9 cellular contexts compared by ENCODE assay signal in genomic region chr2:30448308-30448707, GRCh38. TPM values are rescaled to one million over a fixed set of nuclear protein-coding genes. Genes with fewer than 3 reads are reported as not detected.
DNase-seq lines count a peak whose midpoint lies in the region; ATAC-seq and TF ChIP-seq lines count a peak whose summit lies in the region.
"Had no signal": no experiment of that assay in that cellular context is flagged by ENCODE, and none has a peak within 500 bp of the region (broad histone marks: within the 10 kb centered on the region; RNA-seq: fewer than 3 reads in every experiment).

No MANE protein-coding gene starts in this region.

- no peaks in the 10 kb centered on the region for H3K9me3 Mint-ChIP-seq in CD4-positive, alpha-beta memory T cell
- no peaks in the 10 kb centered on the region for H3K9me3 Mint-ChIP-seq in nephron

- H3K9me3 ChIP-seq in CD4-positive, alpha-beta memory T cell (ENCODE audit: control insufficient read depth in 1 of 2, low read length in 2 of 2) = no peaks in the 10 kb centered on the region

- peak overlapping the region; percentile 95 to 99 (median 96) for H3K4me3 Mint-ChIP-seq in CD4-positive, alpha-beta memory T cell
- H3K4me3 Mint-ChIP-seq in nephron = peak overlapping the region; percentile 95 to 97 (median 95)

- H3K27me3 Mint-ChIP-seq in CD4-positive, alpha-beta memory T cell = peaks cover 0 to 1% of the 10 kb centered on the region in 2 donors
- no peaks in the 10 kb centered on the region for H3K27me3 Mint-ChIP-seq in nephron (ENCODE audit: low read depth)

- H3K27me3 ChIP-seq in CD4-positive, alpha-beta memory T cell (ENCODE audit: insufficient read depth, low read length) = no peaks in the 10 kb centered on the region

- H3K27ac ChIP-seq in CD4-positive, alpha-beta memory T cell (ENCODE audit: low read depth, low read length) = peak overlapping the region; percentile 83

- H3K36me3 ChIP-seq in CD4-positive, alpha-beta memory T cell (ENCODE audit: insufficient read depth, low read length) = no peaks in the 10 kb centered on the region

- intact Hi-C loops in CD4-positive, alpha-beta memory T cell (cut with micrococcal nuclease) = no loop called here
- intact Hi-C loops in cardiac septum (cut with DNase I) = no loop called here

- H3K36me3 Mint-ChIP-seq in CD4-positive, alpha-beta memory T cell = peaks cover 5 to 14% of the 10 kb centered on the region in 2 donors
- H3K36me3 Mint-ChIP-seq in nephron (ENCODE audit: low read depth) = peaks cover 11% of the 10 kb centered on the region

- TF ChIP-seq CTCF in LNCaP clone FGC (IDR thresholded peaks at IDR 0.05; ENCODE audit: control insufficient read depth, extremely low read depth, insufficient read depth) (no peak), nephron (IDR thresholded peaks at IDR 0.05; ENCODE audit: unreplicated experiment in 3 of 3) (no peak)

- peak overlapping the region; percentile 74 to 99 (median 97) for H3K27ac Mint-ChIP-seq in CD4-positive, alpha-beta memory T cell
- peak overlapping the region; percentile 61 to 89 (median 68) for H3K27ac Mint-ChIP-seq in nephron

- H3K4me3 ChIP-seq in CD4-positive, alpha-beta memory T cell (ENCODE audit: low read length in 2 of 2) = no peak overlapping the region
- H3K4me3 ChIP-seq in LNCaP clone FGC (ENCODE audit: low read depth, low read length) = peak overlapping the region; percentile 90

- no peak for DNase-seq in CD4-positive, alpha-beta memory T cell
- DNase-seq in LNCaP clone FGC (ENCODE audit: low read depth) = no peak
- peak; percentile 9 for DNase-seq in cerebellar cortex (ENCODE audit: low spot score)
- DNase-seq in putamen (ENCODE audit: low spot score) = no peak
- no peak for DNase-seq in cardiac septum (ENCODE audit: low spot score)
- DNase-seq: SHP77 treated with DMSO at 0.1 percent for 48 hours had no signal

- H3K4me1 Mint-ChIP-seq in CD4-positive, alpha-beta memory T cell = peaks cover 27 to 47% (median 36%) of the 10 kb centered on the region in 4 donors
- peaks cover 31% of the 10 kb centered on the region for H3K4me1 Mint-ChIP-seq in nephron

- CTCF ChIA-PET in CD4-positive, alpha-beta memory T cell (lab: Charles Lee; ENCODE audit: partially characterized antibody) = interaction anchor here (0.5 to 4.0 kb wide), 7 partner anchors 25 to 240 kb away, joined by 4 to 19 read pairs (median 5); no protein-coding TSS in a partner anchor

- ATAC-seq in GM21526 (IDR thresholded peaks at IDR 0.05; ENCODE audit: low FRiP score, unreplicated experiment) (no peak), GM21515 (IDR thresholded peaks at IDR 0.05; ENCODE audit: unreplicated experiment) (no peak)

- H3K4me1 ChIP-seq in CD4-positive, alpha-beta memory T cell (ENCODE audit: insufficient read depth, low read length) = peaks cover 27% of the 10 kb centered on the region

- POLR2A ChIA-PET in CD4-positive, alpha-beta memory T cell (lab: Charles Lee; ENCODE audit: partially characterized antibody) = interaction anchor here (1.1 to 3.7 kb wide), 11 partner anchors 12 to 302 kb away, joined by 3 to 58 read pairs (median 6); partner anchors contain the start of genes LBH and YPEL5

RNA-seq across cellular contexts. Expression of gene LCLAT1, which starts 1.3 kb away (rescaled TPM):
- total RNA-seq in CD4-positive, alpha-beta memory T cell = 10 to 100 TPM; 11.5 to 14.1 TPM
- polyA plus RNA-seq in CD4-positive, alpha-beta memory T cell = 10 to 100 TPM in 1 of 2 donors, 1 to 10 TPM in 1; 6.1 to 24.9 TPM
- total RNA-seq in cardiac septum = 39.9 TPM
